In genomic region chr9:109050444-109050843, GRCh38 we compare ENCODE assay signal across 22 cellular contexts. TPM values are rescaled to one million over a fixed set of nuclear protein-coding genes. Genes with fewer than 3 reads are reported as not detected.
DNase-seq lines count a peak whose midpoint lies in the region; ATAC-seq and TF ChIP-seq lines count a peak whose summit lies in the region.
"Had no signal": no experiment of that assay in that cellular context is flagged by ENCODE, and none has a peak within 500 bp of the region (broad histone marks: within the 10 kb centered on the region; RNA-seq: fewer than 3 reads in every experiment).

No MANE protein-coding gene starts in this region.

- no peak for TF ChIP-seq CTCF in right atrium auricular region (IDR thresholded peaks at IDR 0.05)
- TF ChIP-seq CTCF in esophagus muscularis mucosa (IDR thresholded peaks at IDR 0.05), result no peak
- TF ChIP-seq CTCF in body of pancreas (IDR thresholded peaks at IDR 0.05), result no peak

- intact Hi-C loops in Right ventricle myocardium superior (cut with DNase I), result no loop called here
- intact Hi-C loops in left ventricle myocardium superior (cut with micrococcal nuclease), result no loop called here
- intact Hi-C loops in Right ventricle myocardium inferior (cut with DNase I), result no loop called here
- intact Hi-C loops in esophagus muscularis mucosa (cut with DNase I), result no loop called here
- intact Hi-C loops in body of pancreas (cut with DNase I), result no loop called here

- TF ChIP-seq EP300 in esophagus muscularis mucosa (IDR thresholded peaks at IDR 0.05), result no peak

- H3K27ac ChIP-seq in right atrium auricular region (peak overlapping the region in 1 of 2 donors; percentile 9), esophagus muscularis mucosa (replicated peaks in 1 of 4) (no peak overlapping the region), body of pancreas (no peak overlapping the region)
- H3K27ac ChIP-seq: A549; BLaER1 treated with 17β-estradiol and CSF1 and Interleukin-3, amounts not matched to agents 10 nM and 100 nM had no signal

- H3K36me3 ChIP-seq in right atrium auricular region (peaks cover 65% of the 10 kb centered on the region), esophagus muscularis mucosa (peaks cover 28 to 95% (median 79%) of the 10 kb centered on the region in 4 donors), body of pancreas (replicated peaks in 1 of 2; ENCODE audit: insufficient read depth in 1 of 2, low read depth in 2 of 2) (peaks cover 0 to 27% of the 10 kb centered on the region in 2 donors)

- no peak for TF ChIP-seq POLR2A in esophagus muscularis mucosa (IDR thresholded peaks at IDR 0.05; ENCODE audit: low read depth)
- no peak for TF ChIP-seq POLR2A in body of pancreas (IDR thresholded peaks at IDR 0.05)

- DNase-seq in Right ventricle myocardium superior (no peak), right atrium auricular region (ENCODE audit: low spot score) (no peak), left ventricle myocardium superior (no peak), Right ventricle myocardium inferior (ENCODE audit: missing footprints) (no peak), esophagus muscularis mucosa (ENCODE audit: extremely low spot score) (peak; percentile 0), body of pancreas (no peak), ecto neural progenitor cell (ENCODE audit: low spot score) (no peak)
- DNase-seq: 8988T; ACHN; AML-193; BE2C; Calu3; CD4-positive, alpha-beta memory T cell; COR-L47; DMS53; DMS79 treated with DMSO at 0.1 percent for 48 hours; GF-D8; H9 had no signal

- ATAC-seq in Right ventricle myocardium superior (ENCODE audit: poor library complexity), result peak; percentile 52
- peak; percentile 35 for ATAC-seq in left ventricle myocardium superior
- no peak for ATAC-seq in Right ventricle myocardium inferior
- ATAC-seq in body of pancreas, result no peak
- ATAC-seq: A549, GM23338, HCT116 had no signal

- H3K9me3 ChIP-seq in right atrium auricular region, result no peaks in the 10 kb centered on the region
- no peaks in the 10 kb centered on the region for H3K9me3 ChIP-seq in esophagus muscularis mucosa
- H3K9me3 ChIP-seq in body of pancreas, result no peaks in the 10 kb centered on the region
- H3K9me3 ChIP-seq: A549; BE2C; BLaER1 treated with 17β-estradiol and CSF1 and Interleukin-3, amounts not matched to agents 10 nM and 100 nM had no signal

- H3K4me1 ChIP-seq in right atrium auricular region, result no peaks in the 10 kb centered on the region
- H3K4me1 ChIP-seq in esophagus muscularis mucosa, result peaks cover 0 to 15% (median 0%) of the 10 kb centered on the region in 4 donors
- no peaks in the 10 kb centered on the region for H3K4me1 ChIP-seq in body of pancreas
- H3K4me1 ChIP-seq: BE2C had no signal

- H3K4me3 ChIP-seq in right atrium auricular region (no peak overlapping the region), esophagus muscularis mucosa (no peak overlapping the region), body of pancreas (no peak overlapping the region)
- H3K4me3 ChIP-seq: A549; BLaER1 treated with 17β-estradiol and CSF1 and Interleukin-3, amounts not matched to agents 10 nM and 100 nM; GM23338 had no signal

- 68% methylated on average over 7 of the region's 7 CpGs for WGBS in esophagus muscularis mucosa
- WGBS in body of pancreas, 2 donors, result 77 to 78% methylated on average over 7 of the region's 7 CpGs

- no peaks in the 10 kb centered on the region for H3K27me3 ChIP-seq in right atrium auricular region
- no peaks in the 10 kb centered on the region for H3K27me3 ChIP-seq in esophagus muscularis mucosa
- no peaks in the 10 kb centered on the region for H3K27me3 ChIP-seq in body of pancreas
- H3K27me3 ChIP-seq: BE2C; BLaER1 treated with 17β-estradiol and CSF1 and Interleukin-3, amounts not matched to agents 10 nM and 100 nM had no signal

RNA-seq across cellular contexts. Expression of gene CTNNAL1, which starts 37.1 kb away (rescaled TPM):
- total RNA-seq in Right ventricle myocardium superior (77.5 TPM), right atrium auricular region (100 to 1,000 TPM in 1 of 2 donors, 10 to 100 TPM in 1; 98.9 to 120 TPM), left ventricle myocardium superior (77.9 TPM), Right ventricle myocardium inferior (70.7 TPM), esophagus muscularis mucosa (10 to 100 TPM; 59.6 to 88.9 (median 69.6) TPM), body of pancreas (10 to 100 TPM; 15.8 to 23.9 TPM)

Comparison
In these comparisons a context has a peak if more than half of its experiments do, and no peak if none do; other contexts are left out.
1. ATAC-seq: peak in Right ventricle myocardium superior (single experiment) and left ventricle myocardium superior (single experiment); none in Right ventricle myocardium inferior (single experiment) and body of pancreas (single experiment).